In genomic region chr14:22986508-22987054, GRCh38 we compare ENCODE assay signal across 8 cellular contexts. TPM values are rescaled to one million over a fixed set of nuclear protein-coding genes. Genes with fewer than 3 reads are reported as not detected.
DNase-seq lines count a peak whose midpoint lies in the region; ATAC-seq and TF ChIP-seq lines count a peak whose summit lies in the region.

No MANE protein-coding gene starts in this region.

- ATAC-seq in GM18867 (IDR thresholded peaks at IDR 0.05; ENCODE audit: unreplicated experiment) (peak; percentile 68), Right ventricle myocardium superior (ENCODE audit: poor library complexity) (peak; percentile 45)
- peak; percentile 53 to 67 for ATAC-seq in activated naive CD4-positive, alpha-beta T cell treated with anti-CD3 and anti-CD28 coated beads, Interleukin-2, amount 50 U/mL, for 72 hours

- H3K4me2 ChIP-seq in SU-DHL-6 (ENCODE audit: low read depth, low read length, poor library complexity, severe bottlenecking), result no peak overlapping the region

- H3K27ac ChIP-seq in SU-DHL-6 (ENCODE audit: low read depth, low read length) (no peak overlapping the region), vagina (no peak overlapping the region)

- H3K9me3 ChIP-seq in SU-DHL-6 (ENCODE audit: insufficient read depth, low read length) (no peaks in the 10 kb centered on the region), vagina (no peaks in the 10 kb centered on the region)

- no peaks in the 10 kb centered on the region for H3K27me3 Mint-ChIP-seq in progenitor cell of endocrine pancreas

- no peaks in the 10 kb centered on the region for H3K36me3 Mint-ChIP-seq in activated naive CD4-positive, alpha-beta T cell treated with anti-CD3 and anti-CD28 coated beads, Interleukin-2, amount 50 U/mL, for 72 hours
- peaks cover 1% of the 10 kb centered on the region for H3K36me3 Mint-ChIP-seq in progenitor cell of endocrine pancreas (ENCODE audit: insufficient read depth)

- H3K4me3 Mint-ChIP-seq in progenitor cell of endocrine pancreas (ENCODE audit: low read depth), result no peak overlapping the region

- no peak for TF ChIP-seq POLR2A in vagina (IDR thresholded peaks at IDR 0.05)

- no peak overlapping the region for H3K9ac ChIP-seq in SU-DHL-6 (ENCODE audit: low read length)

- no peaks in the 10 kb centered on the region for H3K9me3 Mint-ChIP-seq in activated naive CD4-positive, alpha-beta T cell treated with anti-CD3 and anti-CD28 coated beads, Interleukin-2, amount 50 U/mL, for 72 hours
- no peaks in the 10 kb centered on the region for H3K9me3 Mint-ChIP-seq in progenitor cell of endocrine pancreas (ENCODE audit: low read depth)

- H4K20me1 ChIP-seq in SU-DHL-6 (ENCODE audit: low read depth, low read length), result no peaks in the 10 kb centered on the region

- H3K27ac Mint-ChIP-seq in activated naive CD4-positive, alpha-beta T cell treated with anti-CD3 and anti-CD28 coated beads, Interleukin-2, amount 50 U/mL, for 72 hours, result no peak overlapping the region
- H3K27ac Mint-ChIP-seq in progenitor cell of endocrine pancreas, result no peak overlapping the region

- peaks cover 7% of the 10 kb centered on the region for H3K4me1 Mint-ChIP-seq in progenitor cell of endocrine pancreas (ENCODE audit: low read depth)

- H3K4me3 ChIP-seq in SU-DHL-6 (ENCODE audit: insufficient read depth, low read length, poor library complexity, severe bottlenecking) (no peak overlapping the region), vagina (no peak overlapping the region)

- no peaks in the 10 kb centered on the region for H3K79me2 ChIP-seq in SU-DHL-6 (ENCODE audit: insufficient read depth, low read length)

- no peaks in the 10 kb centered on the region for H3K9me2 ChIP-seq in SU-DHL-6 (replicated peaks; ENCODE audit: insufficient read depth, low read length)

- TF ChIP-seq CTCF in SU-DHL-6 (IDR thresholded peaks at IDR 0.05; ENCODE audit: insufficient read depth, low read length, poor library complexity, severe bottlenecking) (peak; percentile 95), progenitor cell of endocrine pancreas (IDR thresholded peaks at IDR 0.05; ENCODE audit: unreplicated experiment) (peak; percentile 85), vagina (IDR thresholded peaks at IDR 0.05) (peak; percentile 86 to 92 (median 91))

- H3F3A ChIP-seq in SU-DHL-6 (ENCODE audit: insufficient read depth), result no peaks in the 10 kb centered on the region

- H3K36me3 ChIP-seq in SU-DHL-6 (ENCODE audit: low read length) (no peaks in the 10 kb centered on the region), vagina (peaks cover 0 to 6% of the 10 kb centered on the region in 2 donors)

- DNase-seq in A172 (ENCODE audit: low spot score) (peak; percentile 61), NCI-H1436 treated with DMSO at 0.1 percent for 48 hours (lab: John Stamatoyannopoulos, UW) (peak; percentile 18), Right ventricle myocardium superior (peak; percentile 88), progenitor cell of endocrine pancreas (ENCODE audit: low spot score, unreplicated experiment) (peak; percentile 83), vagina (ENCODE audit: extremely low spot score in 2 of 2) (no peak)
- DNase-seq in activated naive CD4-positive, alpha-beta T cell treated with anti-CD3 and anti-CD28 coated beads, Interleukin-2, amount 50 U/mL, for 72 hours (ENCODE audit: low spot score in 2 of 2), result peak; percentile 77 to 89

- H3K27me3 ChIP-seq in SU-DHL-6 (ENCODE audit: low read length) (no peaks in the 10 kb centered on the region), vagina (no peaks in the 10 kb centered on the region)

- H3K4me1 ChIP-seq in vagina, result no peaks in the 10 kb centered on the region

- H2AFZ ChIP-seq in SU-DHL-6 (ENCODE audit: low read depth, low read length, severe bottlenecking), result no peak overlapping the region

- intact Hi-C loops in Right ventricle myocardium superior (cut with DNase I), result loop anchor here (2.0 kb wide), 1 partner anchor 72 kb away; no protein-coding TSS in a partner anchor
- intact Hi-C loops in vagina (cut with DNase I), result loop anchor here (1.0 kb wide), 1 partner anchor 72 kb away; no protein-coding TSS in a partner anchor

RNA-seq across cellular contexts. Expression of gene AJUBA, which starts 4.2 kb away (rescaled TPM):
- 47.5 and 65.5 TPM in 2 replicates for total RNA-seq in A172 (2014; rRNA removed; shearing (Covaris generic))
- total RNA-seq in activated naive CD4-positive, alpha-beta T cell treated with anti-CD3 and anti-CD28 coated beads, Interleukin-2, amount 50 U/mL, for 72 hours, result 1 to 10 TPM; 1.5 to 3.8 TPM
- total RNA-seq in Right ventricle myocardium superior, result 10.9 TPM
- total RNA-seq in progenitor cell of endocrine pancreas, result 97.1 and 104 TPM in 2 replicates
- total RNA-seq in vagina, result 21.9 TPM

RNA-seq across cellular contexts. Expression of gene C14orf93, which starts 23.4 kb away (rescaled TPM):
- total RNA-seq in A172 (2014; rRNA removed; shearing (Covaris generic)), result 6.9 and 8.1 TPM in 2 replicates
- total RNA-seq in activated naive CD4-positive, alpha-beta T cell treated with anti-CD3 and anti-CD28 coated beads, Interleukin-2, amount 50 U/mL, for 72 hours, result 10 to 100 TPM; 10.9 to 12.6 TPM
- 5.5 TPM for total RNA-seq in Right ventricle myocardium superior
- total RNA-seq in progenitor cell of endocrine pancreas, result 14.4 and 15.4 TPM in 2 replicates
- 16.0 TPM for total RNA-seq in vagina

RNA-seq across cellular contexts. Expression of gene HAUS4, which starts 29.7 kb away (rescaled TPM):
- total RNA-seq in A172 (2014; rRNA removed; shearing (Covaris generic)), result 39.8 and 46.9 TPM in 2 replicates
- total RNA-seq in activated naive CD4-positive, alpha-beta T cell treated with anti-CD3 and anti-CD28 coated beads, Interleukin-2, amount 50 U/mL, for 72 hours, result 10 to 100 TPM; 82.2 to 93.3 TPM
- 16.4 TPM for total RNA-seq in Right ventricle myocardium superior
- 36.6 and 39.1 TPM in 2 replicates for total RNA-seq in progenitor cell of endocrine pancreas
- total RNA-seq in vagina, result 65.6 TPM

RNA-seq across cellular contexts. Expression of gene PSMB5, which starts 48.1 kb away (rescaled TPM):
- 219 and 225 TPM in 2 replicates for total RNA-seq in A172 (2014; rRNA removed; shearing (Covaris generic))
- 100 to 1,000 TPM; 137 to 180 TPM for total RNA-seq in activated naive CD4-positive, alpha-beta T cell treated with anti-CD3 and anti-CD28 coated beads, Interleukin-2, amount 50 U/mL, for 72 hours
- total RNA-seq in Right ventricle myocardium superior (129 TPM), progenitor cell of endocrine pancreas (156 and 165 TPM in 2 replicates), vagina (92.8 TPM)

RNA-seq across cellular contexts. Expression of gene PSMB11, which starts 55.4 kb away (rescaled TPM):
- not detected in 2 replicates for total RNA-seq in A172 (2014; rRNA removed; shearing (Covaris generic))
- total RNA-seq in activated naive CD4-positive, alpha-beta T cell treated with anti-CD3 and anti-CD28 coated beads, Interleukin-2, amount 50 U/mL, for 72 hours, result not detected
- total RNA-seq in Right ventricle myocardium superior (not detected), progenitor cell of endocrine pancreas (not detected in 2 replicates), vagina (not detected)

Comparison
In these comparisons a context has a peak if more than half of its experiments do, and no peak if none do; other contexts are left out.
1. DNase-seq: peak in A172 (single experiment), NCI-H1436 treated with DMSO at 0.1 percent for 48 hours (single experiment), activated naive CD4-positive, alpha-beta T cell treated with anti-CD3 and anti-CD28 coated beads, Interleukin-2, amount 50 U/mL, for 72 hours (2 of 2), Right ventricle myocardium superior (single experiment) and progenitor cell of endocrine pancreas (single experiment); none in vagina (0 of 2).
2. Peak in every context shown above with its lines, with median percentiles within 50 percentile points of each other: ATAC-seq and CTCF ChIP-seq.